ENCODE assay signal across 22 cellular contexts in genomic region chr13:113992276-113993005, GRCh38. TPM values are rescaled to one million over a fixed set of nuclear protein-coding genes. Genes with fewer than 3 reads are reported as not detected.
DNase-seq lines count a peak whose midpoint lies in the region; ATAC-seq, FAIRE-seq and TF ChIP-seq lines count a peak whose summit lies in the region.
"Had no signal": no experiment of that assay in that cellular context is flagged by ENCODE, and none has a peak within 500 bp of the region (broad histone marks: within the 10 kb centered on the region; RNA-seq: fewer than 3 reads in every experiment).

No MANE protein-coding gene starts in this region.

- no peak for TF ChIP-seq RAD21 in H1 (IDR thresholded peaks at IDR 0.05 in 1 of 2, conservative IDR thresholded peaks at IDR 0.05 in 1 of 2; ENCODE audit: low read depth in 2 of 2, low read length in 2 of 2)

- no peaks in the 10 kb centered on the region for H3K27me3 Mint-ChIP-seq in IgD-negative memory B cell
- H3K27me3 Mint-ChIP-seq in HFFc6 (ENCODE audit: insufficient read depth): peaks cover 4% of the 10 kb centered on the region
- H3K27me3 Mint-ChIP-seq: activated CD4-positive, alpha-beta T cell treated with anti-CD3 and anti-CD28 coated beads, Interleukin-2, amount 10 ng/mL, durations not matched to agents 7 days and 5 days; activated naive CD8-positive, alpha-beta T cell treated with anti-CD3 and anti-CD28 coated beads for 36 hours; natural killer cell treated with Interleukin-12 subunit alpha and Interleukin-12 subunit beta and Interleukin-15 and Interleukin-18, amount 100 ng/mL, for 72 hours had no signal

- TF ChIP-seq EP300 in H1 (IDR thresholded peaks at IDR 0.05; ENCODE audit: borderline replicate concordance in 1 of 2, low read depth in 2 of 2, low read length in 2 of 2): no peak

- 97% methylated on average over 21 of the region's 21 CpGs; no CpG with 5 or more reads in 1 of the 2 experiments for WGBS in H1 (ENCODE audit: extremely low coverage in 1 of 2, insufficient coverage in 1 of 2, insufficient read length in 1 of 2, insufficient replicate concordance in 2 of 2, low coverage in 1 of 2, low lambda C conversion rate in 2 of 2, missing lambda C conversion rate in 1 of 2), 2 experiments

- CTCF ChIA-PET in H1 (lab: Charles Lee; ENCODE audit: partially characterized antibody): no interaction called here

- H3K4me2 ChIP-seq in H1 (ENCODE audit: insufficient read depth in 1 of 2, low read depth in 2 of 2, low read length in 2 of 2): no peak overlapping the region

- TF ChIP-seq POLR2A in H1 (IDR thresholded peaks at IDR 0.05; ENCODE audit: control extremely low read depth in 1 of 2, low read depth in 2 of 2, low read length in 2 of 2): no peak

- H3K4me3 ChIP-seq in H1 (ENCODE audit: extremely low read depth in 1 of 4, insufficient read depth in 2 of 4, low read depth in 3 of 4, low read length in 4 of 4) (no peak overlapping the region), lower lobe of right lung (no peak overlapping the region)
- H3K4me3 ChIP-seq: spleen, upper lobe of right lung had no signal

- H3K79me1 ChIP-seq in H1 (ENCODE audit: low read depth, low read length): no peaks in the 10 kb centered on the region; the same call in 1 of the 2 replicates

- no peak overlapping the region for H3K56ac ChIP-seq in H1 (replicated peaks; ENCODE audit: insufficient read length, low read depth, low read length)

- H2BK12ac ChIP-seq in H1 (ENCODE audit: low read depth, low read length): no peak overlapping the region

- no peak overlapping the region for H4K8ac ChIP-seq in H1 (ENCODE audit: extremely low read depth, insufficient read depth, low read length)

- no peak overlapping the region for H3K14ac ChIP-seq in H1 (ENCODE audit: insufficient read length)

- peak overlapping the region; percentile 84 for H3K27ac ChIP-seq in C4-2B
- no peak overlapping the region for H3K27ac ChIP-seq in H1 (ENCODE audit: low read depth, low read length)
- H3K27ac ChIP-seq in lower lobe of right lung: no peak overlapping the region
- H3K27ac ChIP-seq: spleen, upper lobe of right lung had no signal

- no peak overlapping the region for H4K5ac ChIP-seq in H1 (ENCODE audit: insufficient read length, low read depth, low read length)

- H3K79me2 ChIP-seq in H1 (ENCODE audit: control insufficient read depth in 1 of 2, insufficient read depth in 2 of 2, low read length in 2 of 2): no peaks in the 10 kb centered on the region

- no peak for DNase-seq in H1 (ENCODE audit: low read depth in 1 of 2, low spot score in 2 of 2)
- peak; percentile 16 for DNase-seq in lower lobe of right lung
- no peak for DNase-seq in GOT3 (lab: John Stamatoyannopoulos, UW)
- no peak for DNase-seq in HFFc6
- no peak for DNase-seq in NCI-H2107 (lab: John Stamatoyannopoulos, UW)
- DNase-seq: activated CD4-positive, alpha-beta T cell treated with anti-CD3 and anti-CD28 coated beads, Interleukin-2, amount 10 ng/mL, durations not matched to agents 7 days and 5 days; activated naive CD8-positive, alpha-beta T cell treated with anti-CD3 and anti-CD28 coated beads for 36 hours; cerebellar nuclear complex; NCI-H1092; NCI-H187; NCI-H524; SHP77; spleen; stimulated activated CD4-positive, alpha-beta T cell treated with anti-CD3 and anti-CD28 coated beads, Interleukin-2, amount 100 ng/mL, for 48 hours; upper lobe of right lung had no signal

- H3K9me3 Mint-ChIP-seq in IgD-negative memory B cell: peaks cover 0 to 4% (median 0%) of the 10 kb centered on the region in 3 donors
- no peaks in the 10 kb centered on the region; the same call in 1 of the 2 replicates for H3K9me3 Mint-ChIP-seq in HFFc6

- H3K4me1 ChIP-seq in H1 (replicated peaks in 1 of 4; ENCODE audit: control insufficient read depth in 3 of 4, insufficient read depth in 4 of 4, low read length in 3 of 4) (no peaks in the 10 kb centered on the region), lower lobe of right lung (no peaks in the 10 kb centered on the region)
- H3K4me1 ChIP-seq: upper lobe of right lung had no signal

- peak overlapping the region in 2 of 3 donors; percentile 11 to 39 for H3K27ac Mint-ChIP-seq in IgD-negative memory B cell
- no peak overlapping the region for H3K27ac Mint-ChIP-seq in HFFc6
- H3K27ac Mint-ChIP-seq: activated naive CD8-positive, alpha-beta T cell treated with anti-CD3 and anti-CD28 coated beads for 36 hours; activated T-helper 1 cell treated with anti-CD3 and anti-CD28 coated beads, Interleukin-12 subunit alpha, Interleukin-12 subunit beta, Interleukin-2, Interleukin-4 antibody, amounts not matched to agents 30 ng/mL and 10 ng/mL and 1 ng/mL, durations not matched to agents 14 hours and 24 hours and 36 hours; natural killer cell treated with Interleukin-12 subunit alpha and Interleukin-12 subunit beta and Interleukin-15 and Interleukin-18, amount 100 ng/mL, for 72 hours had no signal

- peaks cover 6 to 15% (median 10%) of the 10 kb centered on the region in 3 donors for H3K4me1 Mint-ChIP-seq in IgD-negative memory B cell
- no peaks in the 10 kb centered on the region for H3K4me1 Mint-ChIP-seq in HFFc6 (ENCODE audit: low read depth)
- H3K4me1 Mint-ChIP-seq: activated CD4-positive, alpha-beta T cell treated with anti-CD3 and anti-CD28 coated beads, Interleukin-2, amount 10 ng/mL, durations not matched to agents 7 days and 5 days had no signal

- no peak overlapping the region for H3K4me3 Mint-ChIP-seq in IgD-negative memory B cell
- no peak overlapping the region for H3K4me3 Mint-ChIP-seq in HFFc6
- H3K4me3 Mint-ChIP-seq: activated CD4-positive, alpha-beta T cell treated with anti-CD3 and anti-CD28 coated beads, Interleukin-2, amount 10 ng/mL, durations not matched to agents 7 days and 5 days; activated naive CD8-positive, alpha-beta T cell treated with anti-CD3 and anti-CD28 coated beads for 36 hours; activated T-helper 1 cell treated with anti-CD3 and anti-CD28 coated beads, Interleukin-12 subunit alpha, Interleukin-12 subunit beta, Interleukin-2, Interleukin-4 antibody, amounts not matched to agents 30 ng/mL and 10 ng/mL and 1 ng/mL, durations not matched to agents 14 hours and 24 hours and 36 hours; natural killer cell treated with Interleukin-12 subunit alpha and Interleukin-12 subunit beta and Interleukin-15 and Interleukin-18, amount 100 ng/mL, for 72 hours had no signal

- no peak overlapping the region for H4K91ac ChIP-seq in H1 (replicated peaks; ENCODE audit: insufficient read length, low read length)

- POLR2A ChIA-PET in H1 (lab: Charles Lee; ENCODE audit: partially characterized antibody): interaction anchor here (1.8 kb wide), 1 partner anchor 11 kb away, joined by 3 read pairs; no protein-coding TSS in a partner anchor

- H2BK15ac ChIP-seq in H1 (ENCODE audit: low read length): no peak overlapping the region

- H3K36me3 ChIP-seq in H1 (ENCODE audit: control insufficient read depth in 2 of 4, insufficient read depth in 4 of 4, low read length in 3 of 4): peaks cover 0 to 16% (median 11%) of the 10 kb centered on the region in 4 experiments; a peak in 5 of 8 replicates
- peaks cover 55% of the 10 kb centered on the region for H3K36me3 ChIP-seq in lower lobe of right lung

- H3K18ac ChIP-seq in H1 (ENCODE audit: extremely low read depth, low read length): no peak overlapping the region

- H3K27me3 ChIP-seq in H1 (replicated peaks in 1 of 4; ENCODE audit: control insufficient read depth in 3 of 4, extremely low read depth in 1 of 4, insufficient read depth in 3 of 4, low read length in 3 of 4) (no peaks in the 10 kb centered on the region), lower lobe of right lung (ENCODE audit: low read depth) (no peaks in the 10 kb centered on the region)
- H3K27me3 ChIP-seq: spleen, upper lobe of right lung had no signal

- peaks cover 9% of the 10 kb centered on the region; the same call in 1 of the 2 replicates for H3K23me2 ChIP-seq in H1 (ENCODE audit: low read depth, low read length)

- no peak overlapping the region for H2BK5ac ChIP-seq in H1 (ENCODE audit: low read depth, low read length)

- ATAC-seq in lower lobe of right lung (no peak), GM18517 (IDR thresholded peaks at IDR 0.05; ENCODE audit: unreplicated experiment) (no peak)
- ATAC-seq: natural killer cell treated with Interleukin-12 subunit alpha and Interleukin-12 subunit beta and Interleukin-15 and Interleukin-18, amount 100 ng/mL, for 72 hours; upper lobe of right lung had no signal

- H3K9ac ChIP-seq in H1 (replicated peaks in 1 of 4; ENCODE audit: extremely low read depth in 1 of 4, low read depth in 3 of 4, low read length in 3 of 4): no peak overlapping the region

- H3K9me3 ChIP-seq in H1 (ENCODE audit: insufficient read depth in 2 of 2, low read depth in 1 of 2, low read length in 1 of 2) (peaks cover 4 to 8% of the 10 kb centered on the region in 2 experiments; a peak in 3 of 4 replicates), lower lobe of right lung (no peaks in the 10 kb centered on the region)
- H3K9me3 ChIP-seq: spleen, upper lobe of right lung had no signal

- no peak overlapping the region for H2AFZ ChIP-seq in H1 (ENCODE audit: low read length)

- intact Hi-C loops in lower lobe of right lung (cut with DNase I): no loop called here

- FAIRE-seq in H1 (lab: Jason Lieb, UNC): no peak
- FAIRE-seq: endothelial cell of umbilical vein, GM18507 had no signal

- peaks cover 4% of the 10 kb centered on the region in 2 experiments for H4K20me1 ChIP-seq in H1 (replicated peaks in 1 of 2; ENCODE audit: control insufficient read depth in 1 of 2, insufficient read depth in 2 of 2, low read length in 2 of 2)

- H2BK120ac ChIP-seq in H1 (replicated peaks; ENCODE audit: low read depth, low read length): no peak overlapping the region

- H3K23ac ChIP-seq in H1 (ENCODE audit: insufficient read length): no peak overlapping the region

- H2BK20ac ChIP-seq in H1 (ENCODE audit: low read length): no peak overlapping the region

- H3K36me3 Mint-ChIP-seq in IgD-negative memory B cell (peaks cover 15% of the 10 kb centered on the region), HFFc6 (ENCODE audit: low read depth) (peaks cover 44% of the 10 kb centered on the region)

- H3K4ac ChIP-seq in H1 (replicated peaks; ENCODE audit: insufficient read length, low read depth, low read length): peak overlapping the region; percentile 23

- TF ChIP-seq CTCF in C4-2B (conservative IDR thresholded peaks at IDR 0.05): no peak
- TF ChIP-seq CTCF in H1 (IDR thresholded peaks at IDR 0.05; ENCODE audit: control extremely low read depth in 1 of 3, insufficient read depth in 1 of 3, low read depth in 1 of 3, low read length in 3 of 3): no peak
- no peak for TF ChIP-seq CTCF in lower lobe of right lung (IDR thresholded peaks at IDR 0.05)
- TF ChIP-seq CTCF in HFFc6 (IDR thresholded peaks at IDR 0.05): no peak

- no peak overlapping the region for H2AK5ac ChIP-seq in H1 (ENCODE audit: low read depth, low read length)

RNA-seq across cellular contexts. Expression of gene C13orf46, which starts 18.6 kb away (rescaled TPM):
- polyA plus RNA-seq in IgD-negative memory B cell: 1.1 TPM
- total RNA-seq in H1 (2021; fragmentation: NEBNext Ultra II Directional; extraction: Animal tissue kit (Norgen Biotek cat#: 25700)): 0.21 and 0.28 TPM in 2 replicates
- 0.23 and 0.60 TPM in 2 replicates for polyA plus RNA-seq in H1 (2011; rRNA removed)
- 0.21 TPM for polyA plus RNA-seq in H1 (2011; cell fraction: cytosol; rRNA removed)
- 1.2 TPM for polyA plus RNA-seq in H1 (2011; cell fraction: nucleus; rRNA removed)
- 0.09 to 0.21 TPM (median 0.11 TPM) in 3 of 4 replicates, not detected in the other for polyA plus RNA-seq in H1 (2012, experiment 1 of 2)
- polyA plus RNA-seq in H1 (2012, experiment 2 of 2): 0.04 TPM
- 0.06 TPM for polyA plus RNA-seq in H1 (2013, experiment 1 of 2)
- 0.04 TPM for polyA plus RNA-seq in H1 (2013, experiment 2 of 2)
- polyA minus RNA-seq in H1 (2011; rRNA and poly(A)+ RNA removed): 0.46 and 0.69 TPM in 2 replicates
- polyA minus RNA-seq in H1 (2011; cell fraction: cytosol; rRNA and poly(A)+ RNA removed): 0.29 TPM
- 0.80 TPM for polyA minus RNA-seq in H1 (2011; cell fraction: nucleus; rRNA and poly(A)+ RNA removed)
- 14.0 TPM for total RNA-seq in lower lobe of right lung
- 1 to 10 TPM; 1.4 to 2.5 (median 2.0) TPM for total RNA-seq in HFFc6 (2021; fragmentation: NEBNext Ultra II Directional; extraction: Animal tissue kit (Norgen Biotek cat#: 25700))
